In the genomic region with DNA sequence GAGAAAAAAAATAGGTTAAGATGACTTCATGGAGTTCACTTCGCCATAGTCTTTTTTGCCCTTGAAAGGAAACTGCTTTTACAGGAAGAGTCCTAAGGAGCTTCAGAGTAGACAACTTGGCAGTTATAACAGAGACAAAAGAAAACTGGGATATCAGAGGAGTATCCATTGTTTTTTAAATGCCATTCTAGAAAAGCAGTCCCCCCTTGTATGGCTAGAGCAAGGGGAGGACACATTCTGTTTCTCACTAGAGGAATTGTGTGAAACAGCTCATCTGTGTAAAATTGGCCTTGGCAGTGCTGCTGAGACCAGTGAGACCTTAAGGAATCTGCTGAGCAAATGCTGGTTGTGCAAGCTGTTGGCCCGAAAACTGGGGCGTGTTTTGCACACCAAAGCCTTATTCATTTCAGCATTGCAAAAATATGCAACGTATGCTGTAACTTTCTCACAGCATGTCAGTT, we compare ENCODE assay signal across 1 cellular context.
TF ChIP-seq lines count a peak whose summit lies in the region.

No MANE protein-coding gene starts in this region.

TF ChIP-seq in liver, 16 proteins besides CTCF, POLR2A, EP300 and RAD21 (continued from another document):
- TF ChIP-seq RXRA (IDR thresholded peaks at IDR 0.05) (peak; percentile 8 to 12), HNF4A (conservative IDR thresholded peaks at IDR 0.05) (no peak)
- TF ChIP-seq, protein P1, sequence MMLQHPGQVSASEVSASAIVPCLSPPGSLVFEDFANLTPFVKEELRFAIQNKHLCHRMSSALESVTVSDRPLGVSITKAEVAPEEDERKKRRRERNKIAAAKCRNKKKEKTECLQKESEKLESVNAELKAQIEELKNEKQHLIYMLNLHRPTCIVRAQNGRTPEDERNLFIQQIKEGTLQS (IDR thresholded peaks at IDR 0.05): no peak
- TF ChIP-seq, protein P2, sequence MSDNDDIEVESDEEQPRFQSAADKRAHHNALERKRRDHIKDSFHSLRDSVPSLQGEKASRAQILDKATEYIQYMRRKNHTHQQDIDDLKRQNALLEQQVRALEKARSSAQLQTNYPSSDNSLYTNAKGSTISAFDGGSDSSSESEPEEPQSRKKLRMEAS (IDR thresholded peaks at IDR 0.05): no peak
